Comparison of ENCODE assay signal across 22 cellular contexts in the genomic region with DNA sequence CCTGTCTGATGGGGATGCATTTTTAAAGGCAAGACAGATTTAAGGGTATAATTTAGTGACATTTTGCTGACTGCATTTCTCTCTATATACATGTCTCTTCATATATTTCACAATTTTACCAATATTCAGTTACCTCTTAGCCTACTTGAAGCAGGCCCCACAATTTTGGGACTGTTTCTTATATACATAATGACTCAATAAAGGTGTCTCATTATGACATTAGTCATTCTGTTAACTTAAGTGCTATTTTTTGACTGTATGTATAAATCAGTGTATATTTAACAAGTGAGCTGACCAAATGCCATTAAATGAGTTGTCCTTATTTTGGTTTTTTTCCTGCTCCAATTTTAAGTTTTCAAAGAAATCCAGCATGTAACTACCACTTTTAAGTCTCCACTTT.
"Had no signal": no experiment of that assay in that cellular context is flagged by ENCODE, and none has a peak within 500 bp of the region (broad histone marks: within the 10 kb centered on the region; RNA-seq: fewer than 3 reads in every experiment).

No MANE protein-coding gene starts in this region.

- H3K4me1 ChIP-seq: esophagus squamous epithelium, left ventricle myocardium inferior, lower lobe of right lung, spleen, testis, tibial nerve, upper lobe of right lung, vagina had no signal

- H3K27me3 ChIP-seq: esophagus squamous epithelium, spleen, testis, tibial nerve, upper lobe of right lung, vagina had no signal

- DNase-seq: effector memory CD4-positive, alpha-beta T cell; esophagus squamous epithelium; foreskin fibroblast; immature natural killer cell; left cardiac atrium; left ventricle myocardium inferior; lower lobe of right lung; naive thymus-derived CD4-positive, alpha-beta T cell; posterior cingulate gyrus; spleen; stimulated activated CD4-positive, alpha-beta T cell treated with anti-CD3 and anti-CD28 coated beads, Interleukin-15, amount 100 ng/mL, for 24 hours; stimulated activated CD4-positive, alpha-beta T cell treated with anti-CD3 and anti-CD28 coated beads, Interleukin-1b, Interleukin-23, amount 100 ng/mL, for 48 hours; stimulated activated CD4-positive, alpha-beta T cell treated with anti-CD3 and anti-CD28 coated beads, Interleukin-4, amount 100 ng/mL, for 4 hours; stimulated activated naive B cell treated with anti-CD40 and anti-IgM and Interleukin-4, amounts not matched to agents 10 μg/mL and 1 μg/mL and 100 μg/mL, for 72 hours; stimulated activated naive CD8-positive, alpha-beta T cell treated with anti-CD3 and anti-CD28 coated beads, Interleukin-15, amount 100 ng/mL, for 72 hours; testis; upper lobe of right lung had no signal

- H3K36me3 Mint-ChIP-seq: immature natural killer cell; memory B cell; naive thymus-derived CD4-positive, alpha-beta T cell; stimulated activated naive B cell treated with anti-CD40 and anti-IgM and Interleukin-4, amounts not matched to agents 10 μg/mL and 1 μg/mL and 100 μg/mL, for 72 hours had no signal

- H3K9me3 ChIP-seq: esophagus squamous epithelium, left ventricle myocardium inferior, lower lobe of right lung, spleen, testis, tibial nerve, upper lobe of right lung, vagina had no signal

- H3K4me3 Mint-ChIP-seq: immature natural killer cell; memory B cell; naive thymus-derived CD4-positive, alpha-beta T cell; neural crest cell; stimulated activated naive B cell treated with anti-CD40 and anti-IgM and Interleukin-4, amounts not matched to agents 10 μg/mL and 1 μg/mL and 100 μg/mL, for 72 hours; stimulated activated naive CD8-positive, alpha-beta T cell treated with anti-CD3 and anti-CD28 coated beads, Interleukin-15, amount 100 ng/mL, for 72 hours had no signal

- H3K27ac Mint-ChIP-seq: immature natural killer cell; memory B cell; stimulated activated naive B cell treated with anti-CD40 and anti-IgM and Interleukin-4, amounts not matched to agents 10 μg/mL and 1 μg/mL and 100 μg/mL, for 72 hours; stimulated activated naive CD8-positive, alpha-beta T cell treated with anti-CD3 and anti-CD28 coated beads, Interleukin-15, amount 100 ng/mL, for 72 hours had no signal

- H3K4me3 ChIP-seq: esophagus squamous epithelium, left ventricle myocardium inferior, lower lobe of right lung, spleen, testis, tibial nerve, upper lobe of right lung, vagina had no signal

- H3K9me3 Mint-ChIP-seq: memory B cell; naive thymus-derived CD4-positive, alpha-beta T cell; neural crest cell; stimulated activated naive B cell treated with anti-CD40 and anti-IgM and Interleukin-4, amounts not matched to agents 10 μg/mL and 1 μg/mL and 100 μg/mL, for 72 hours; stimulated activated naive CD8-positive, alpha-beta T cell treated with anti-CD3 and anti-CD28 coated beads, Interleukin-15, amount 100 ng/mL, for 72 hours had no signal

- H3K27me3 Mint-ChIP-seq: memory B cell; stimulated activated naive B cell treated with anti-CD40 and anti-IgM and Interleukin-4, amounts not matched to agents 10 μg/mL and 1 μg/mL and 100 μg/mL, for 72 hours; stimulated activated naive CD8-positive, alpha-beta T cell treated with anti-CD3 and anti-CD28 coated beads, Interleukin-15, amount 100 ng/mL, for 72 hours had no signal

- ATAC-seq: left cardiac atrium; lower lobe of right lung; naive thymus-derived CD4-positive, alpha-beta T cell; sciatic nerve; stimulated activated naive B cell treated with anti-CD40 and anti-IgM and Interleukin-4, amounts not matched to agents 10 μg/mL and 1 μg/mL and 100 μg/mL, for 72 hours; stimulated activated naive CD8-positive, alpha-beta T cell treated with anti-CD3 and anti-CD28 coated beads, Interleukin-15, amount 100 ng/mL, for 72 hours; upper lobe of right lung had no signal

- H3K36me3 ChIP-seq: esophagus squamous epithelium, left ventricle myocardium inferior, lower lobe of right lung, spleen, tibial nerve, upper lobe of right lung, vagina had no signal

- H3K27ac ChIP-seq: esophagus squamous epithelium, left ventricle myocardium inferior, lower lobe of right lung, spleen, testis, tibial nerve, upper lobe of right lung, vagina had no signal

- H3K4me1 Mint-ChIP-seq: immature natural killer cell; memory B cell; naive thymus-derived CD4-positive, alpha-beta T cell; stimulated activated naive B cell treated with anti-CD40 and anti-IgM and Interleukin-4, amounts not matched to agents 10 μg/mL and 1 μg/mL and 100 μg/mL, for 72 hours; stimulated activated naive CD8-positive, alpha-beta T cell treated with anti-CD3 and anti-CD28 coated beads, Interleukin-15, amount 100 ng/mL, for 72 hours had no signal
